ENCODE assay signal across 11 cellular contexts in genomic region chr13:114105351-114106225, GRCh38. TPM values are rescaled to one million over a fixed set of nuclear protein-coding genes. Genes with fewer than 3 reads are reported as not detected.
DNase-seq lines count a peak whose midpoint lies in the region; ATAC-seq and TF ChIP-seq lines count a peak whose summit lies in the region.
"Had no signal": no experiment of that assay in that cellular context is flagged by ENCODE, and none has a peak within 500 bp of the region (broad histone marks: within the 10 kb centered on the region; RNA-seq: fewer than 3 reads in every experiment).

No MANE protein-coding gene starts in this region.

- no peak overlapping the region for H3K14ac ChIP-seq in neuronal stem cell (ENCODE audit: low read length)

- POLR2A ChIA-PET in RWPE1 (lab: Yijun Ruan, JAX; ENCODE audit: low non-redundant PET) = no interaction called here

- ATAC-seq in GM19455 (IDR thresholded peaks at IDR 0.05; ENCODE audit: unreplicated experiment) = no peak
- ATAC-seq in HG02763 (IDR thresholded peaks at IDR 0.05; ENCODE audit: unreplicated experiment) = no peak

- no peak overlapping the region for H4K91ac ChIP-seq in neuronal stem cell (ENCODE audit: low read depth, low read length, poor library complexity)

- peak overlapping the region; percentile 80 for H3K23ac ChIP-seq in neuronal stem cell (ENCODE audit: low read depth, low read length, poor library complexity)

- in situ Hi-C loops in GM13977 (cut with MboI; ENCODE audit: low pct_unique_long_range_greater_than_20kb, low sequenced_read_pairs, unreplicated experiment) = no loop called here

- peak overlapping the region; percentile 58 for H2BK15ac ChIP-seq in neuronal stem cell (ENCODE audit: low read length)

- TF ChIP-seq CTCF in RWPE1 (conservative IDR thresholded peaks at IDR 0.05; ENCODE audit: low read depth) = no peak
- TF ChIP-seq CTCF in fibroblast of villous mesenchyme (IDR thresholded peaks at IDR 0.05; ENCODE audit: insufficient read depth, low read depth, low read length) = no peak
- TF ChIP-seq CTCF in GM13977 (IDR thresholded peaks at IDR 0.05; ENCODE audit: extremely low read depth, insufficient read depth, missing control alignments) = no peak

- DNase-seq in RWPE1 (ENCODE audit: low spot score) (no peak), fibroblast of villous mesenchyme (ENCODE audit: low read depth) (peak; percentile 71), neuronal stem cell (ENCODE audit: low spot score) (no peak), DMS53 treated with DMSO at 0.1 percent for 48 hours (lab: John Stamatoyannopoulos, UW; ENCODE audit: unreplicated experiment) (no peak), GM13977 (ENCODE audit: low spot score) (no peak)

- WGBS in neuronal stem cell (ENCODE audit: extremely low coverage in 2 of 2, insufficient read length in 2 of 2, insufficient replicate concordance in 1 of 2), 2 donors = no CpG with 5 or more reads among the region's 32 CpGs

- H3K27ac ChIP-seq in BLaER1 treated with 17β-estradiol and CSF1 and Interleukin-3, amounts not matched to agents 10 nM and 100 nM = peak overlapping the region in 9 of 11 experiments; percentile 10 to 64 (median 46); a peak in 13 of 22 replicates
- H3K27ac ChIP-seq in RWPE1 = peak overlapping the region; percentile 57
- H3K27ac ChIP-seq in neuronal stem cell (replicated peaks; ENCODE audit: low read length) = no peak overlapping the region
- H3K27ac ChIP-seq: parathyroid adenoma, SJSA1 had no signal

- H3K4me3 ChIP-seq in BLaER1 treated with 17β-estradiol and CSF1 and Interleukin-3, amounts not matched to agents 10 nM and 100 nM = peak overlapping the region in 6 of 10 experiments; percentile 2 to 41 (median 16); a peak in 6 of 20 replicates
- H3K4me3 ChIP-seq in fibroblast of villous mesenchyme (ENCODE audit: low read depth, low read length) = no peak overlapping the region
- H3K4me3 ChIP-seq in neuronal stem cell (ENCODE audit: low read length in 2 of 2) = no peak overlapping the region
- H3K4me3 ChIP-seq: SJSA1 had no signal

- H3K9ac ChIP-seq in BLaER1 treated with 17β-estradiol and CSF1 and Interleukin-3, amounts not matched to agents 10 nM and 100 nM = peak overlapping the region in 10 of 11 experiments; percentile 12 to 71 (median 42); a peak in 16 of 22 replicates
- peak overlapping the region; percentile 60 for H3K9ac ChIP-seq in neuronal stem cell (ENCODE audit: low read depth, low read length, poor library complexity)
- H3K9ac ChIP-seq: parathyroid adenoma had no signal

- CTCF ChIA-PET in RWPE1 (lab: Yijun Ruan, JAX) = no interaction called here

- peak overlapping the region; percentile 75 for H2BK5ac ChIP-seq in neuronal stem cell (ENCODE audit: low read length)

- peaks cover 74 to 95% (median 89%) of the 10 kb centered on the region in 11 experiments for H4K20me1 ChIP-seq in BLaER1 treated with 17β-estradiol and CSF1 and Interleukin-3, amounts not matched to agents 10 nM and 100 nM

- H3K79me1 ChIP-seq in neuronal stem cell (ENCODE audit: low read depth, low read length) = peaks cover 14% of the 10 kb centered on the region

- peak overlapping the region; percentile 98 for H2AK5ac ChIP-seq in neuronal stem cell (ENCODE audit: low read depth, low read length)

- H2BK12ac ChIP-seq in neuronal stem cell (ENCODE audit: low read length) = no peak overlapping the region

- peaks cover 0 to 14% (median 0%) of the 10 kb centered on the region in 11 experiments; a peak in 4 of 22 replicates for H3K36me3 ChIP-seq in BLaER1 treated with 17β-estradiol and CSF1 and Interleukin-3, amounts not matched to agents 10 nM and 100 nM
- H3K36me3 ChIP-seq in neuronal stem cell (replicated peaks in 1 of 2; ENCODE audit: control insufficient read depth in 2 of 2, insufficient read depth in 2 of 2, low read length in 2 of 2) = peaks cover 2 to 17% of the 10 kb centered on the region in 2 donors

- peaks cover 63 to 90% (median 89%) of the 10 kb centered on the region in 10 experiments for H3K4me1 ChIP-seq in BLaER1 treated with 17β-estradiol and CSF1 and Interleukin-3, amounts not matched to agents 10 nM and 100 nM
- peaks cover 9 to 10% of the 10 kb centered on the region in 2 donors for H3K4me1 ChIP-seq in neuronal stem cell (ENCODE audit: control insufficient read depth in 2 of 2, insufficient read depth in 1 of 2, low read depth in 1 of 2, low read length in 2 of 2)
- H3K4me1 ChIP-seq: Caco-2, parathyroid adenoma had no signal

- H3K4me2 ChIP-seq in BLaER1 treated with 17β-estradiol and CSF1 and Interleukin-3, amounts not matched to agents 10 nM and 100 nM = peak overlapping the region; percentile 81 to 96 (median 89)
- no peak overlapping the region for H3K4me2 ChIP-seq in neuronal stem cell (ENCODE audit: insufficient read depth, low read length, poor library complexity, severe bottlenecking)

- peak overlapping the region; percentile 93 for H3K18ac ChIP-seq in neuronal stem cell (ENCODE audit: low read length)

- no peak overlapping the region for H4K8ac ChIP-seq in neuronal stem cell (ENCODE audit: low read depth, low read length)

- no peak overlapping the region for H2BK120ac ChIP-seq in neuronal stem cell (ENCODE audit: low read depth, low read length)

- H3K4ac ChIP-seq in neuronal stem cell (ENCODE audit: low read length) = peak overlapping the region; percentile 66

- no peak overlapping the region for H2AFZ ChIP-seq in neuronal stem cell (ENCODE audit: low read length)
- H2AFZ ChIP-seq: parathyroid adenoma had no signal

- no peaks in the 10 kb centered on the region for H3K27me3 ChIP-seq in BLaER1 treated with 17β-estradiol and CSF1 and Interleukin-3, amounts not matched to agents 10 nM and 100 nM
- no peaks in the 10 kb centered on the region for H3K27me3 ChIP-seq in neuronal stem cell (ENCODE audit: control insufficient read depth in 3 of 3, insufficient read depth in 3 of 3, low read depth in 1 of 3, low read length in 3 of 3)
- H3K27me3 ChIP-seq: SJSA1 had no signal

- H3K9me3 ChIP-seq in BLaER1 treated with 17β-estradiol and CSF1 and Interleukin-3, amounts not matched to agents 10 nM and 100 nM (replicated peaks in 1 of 11) = no peaks in the 10 kb centered on the region
- no peaks in the 10 kb centered on the region for H3K9me3 ChIP-seq in neuronal stem cell (replicated peaks in 1 of 2; ENCODE audit: control insufficient read depth in 2 of 2, insufficient read depth in 1 of 2, low read depth in 1 of 2, low read length in 2 of 2)
- H3K9me3 ChIP-seq: SJSA1 had no signal

RNA-seq across cellular contexts. Expression of gene RASA3, which starts 26.8 kb away (rescaled TPM):
- total RNA-seq in fibroblast of villous mesenchyme = 34.1 and 41.6 TPM in 2 replicates
- polyA plus RNA-seq in neuronal stem cell (2013, experiment 1 of 2) = 9.5 TPM
- polyA plus RNA-seq in neuronal stem cell (2013, experiment 2 of 2) = 8.9 TPM

Comparison
In these comparisons a context has a peak if more than half of its experiments do, and no peak if none do; other contexts are left out.
1. H3K4me3 ChIP-seq: peak in BLaER1 treated with 17β-estradiol and CSF1 and Interleukin-3, amounts not matched to agents 10 nM and 100 nM (6 of 10); none in fibroblast of villous mesenchyme (single experiment) and neuronal stem cell (0 of 2).